ENCODE assay signal across 12 cellular contexts in the genomic region with DNA sequence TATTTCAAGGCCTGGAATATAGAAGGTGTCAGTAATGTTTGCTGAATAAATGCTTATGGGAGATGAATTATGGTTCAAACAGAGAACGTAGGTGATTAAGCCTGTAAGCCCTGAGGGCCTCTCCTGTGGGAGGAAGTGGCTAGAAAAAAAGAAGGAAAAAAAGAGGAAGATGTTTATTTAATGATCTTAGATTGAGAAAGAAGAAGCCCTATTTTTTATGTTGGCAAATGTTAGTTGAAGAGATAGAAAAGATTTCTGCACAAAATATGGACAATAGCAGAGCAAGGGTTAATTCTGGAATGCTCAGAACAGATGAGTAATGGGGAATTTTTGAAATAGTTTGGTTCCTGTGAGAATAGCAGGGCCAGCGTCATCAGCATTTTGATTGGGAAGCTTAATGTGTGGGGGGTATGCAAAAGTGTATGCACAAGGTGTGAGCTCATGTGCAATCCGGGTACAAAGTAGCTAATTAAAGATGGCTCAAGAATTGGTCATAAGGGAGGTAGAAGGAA.
DNase-seq lines count a peak whose midpoint lies in the region; ATAC-seq, FAIRE-seq and TF ChIP-seq lines count a peak whose summit lies in the region.
"Had no signal": no experiment of that assay in that cellular context is flagged by ENCODE, and none has a peak within 500 bp of the region (broad histone marks: within the 10 kb centered on the region; RNA-seq: fewer than 3 reads in every experiment).

No MANE protein-coding gene starts in this region.

- H3K27me3 ChIP-seq in BJ (ENCODE audit: control insufficient read depth, insufficient read depth, low read length) (no peaks in the 10 kb centered on the region), MG63 (no peaks in the 10 kb centered on the region), astrocyte (ENCODE audit: insufficient read depth, low read length) (no peaks in the 10 kb centered on the region), suprapubic skin (no peaks in the 10 kb centered on the region)

- DNase-seq in BJ (ENCODE audit: low read depth) (peak; percentile 49), MG63 (peak; percentile 34), astrocyte (ENCODE audit: low read depth) (peak; percentile 93), kidney tubule cell (ENCODE audit: low spot score) (peak; percentile 93), NCI-H446 (lab: John Stamatoyannopoulos, UW) (no peak), suprapubic skin (ENCODE audit: low spot score in 2 of 2) (no peak)
- DNase-seq in stimulated activated effector memory CD8-positive, alpha-beta T cell treated with anti-CD3 and anti-CD28 coated beads, Interleukin-12 subunit alpha, Interleukin-12 subunit beta, amount 100 ng/mL, for 72 hours (ENCODE audit: low spot score in 2 of 2) = no peak

- peaks cover 97% of the 10 kb centered on the region for H3K79me2 ChIP-seq in astrocyte (ENCODE audit: insufficient read depth, low read length)

- TF ChIP-seq CTCF in BJ (IDR thresholded peaks at IDR 0.05; ENCODE audit: insufficient read depth, low read depth, low read length) = no peak
- no peak for TF ChIP-seq CTCF in astrocyte (IDR thresholded peaks at IDR 0.05; ENCODE audit: insufficient read depth, low read depth, low read length)
- no peak for TF ChIP-seq CTCF in suprapubic skin (IDR thresholded peaks at IDR 0.05)

- no peak overlapping the region for H3K27ac Mint-ChIP-seq in astrocyte (ENCODE audit: unreplicated experiment)
- H3K27ac Mint-ChIP-seq in stimulated activated effector memory CD8-positive, alpha-beta T cell treated with anti-CD3 and anti-CD28 coated beads, Interleukin-12 subunit alpha, Interleukin-12 subunit beta, amount 100 ng/mL, for 72 hours = no peak overlapping the region
- H3K27ac Mint-ChIP-seq: dendritic cell treated with granulocyte-macrophage colony-stimulating factor and Interleukin-4, amounts not matched to agents 40 ng/mL and 50 ng/mL, for 4 days had no signal

- H3K4me3 Mint-ChIP-seq in astrocyte (ENCODE audit: unreplicated experiment) = no peak overlapping the region
- no peak overlapping the region for H3K4me3 Mint-ChIP-seq in stimulated activated effector memory CD8-positive, alpha-beta T cell treated with anti-CD3 and anti-CD28 coated beads, Interleukin-12 subunit alpha, Interleukin-12 subunit beta, amount 100 ng/mL, for 72 hours
- H3K4me3 Mint-ChIP-seq: dendritic cell treated with granulocyte-macrophage colony-stimulating factor and Interleukin-4, amounts not matched to agents 40 ng/mL and 50 ng/mL, for 4 days had no signal

- H3K9ac ChIP-seq in astrocyte (ENCODE audit: low read length) = peak overlapping the region; percentile 68

- H3K9me3 Mint-ChIP-seq in astrocyte (ENCODE audit: unreplicated experiment) = peaks cover 2% of the 10 kb centered on the region
- no peaks in the 10 kb centered on the region for H3K9me3 Mint-ChIP-seq in stimulated activated effector memory CD8-positive, alpha-beta T cell treated with anti-CD3 and anti-CD28 coated beads, Interleukin-12 subunit alpha, Interleukin-12 subunit beta, amount 100 ng/mL, for 72 hours
- H3K9me3 Mint-ChIP-seq: dendritic cell treated with granulocyte-macrophage colony-stimulating factor and Interleukin-4, amounts not matched to agents 40 ng/mL and 50 ng/mL, for 4 days had no signal

- peak overlapping the region; percentile 72 for H3K27ac ChIP-seq in astrocyte (ENCODE audit: low read depth, low read length)
- H3K27ac ChIP-seq in suprapubic skin = no peak overlapping the region

- 17% methylated on average over 3 of the region's 3 CpGs for WGBS in suprapubic skin

- no peak overlapping the region for H3K4me3 ChIP-seq in BJ (ENCODE audit: low read depth, low read length)
- H3K4me3 ChIP-seq in MG63 = no peak overlapping the region
- no peak overlapping the region for H3K4me3 ChIP-seq in astrocyte (ENCODE audit: insufficient read depth, low read depth, low read length)
- H3K4me3 ChIP-seq in suprapubic skin = no peak overlapping the region
- H3K4me3 ChIP-seq: skin epidermis had no signal

- TF ChIP-seq POLR2A in suprapubic skin (IDR thresholded peaks at IDR 0.05) = no peak

- H3K36me3 Mint-ChIP-seq in astrocyte (ENCODE audit: low read depth, unreplicated experiment) = peaks cover 8% of the 10 kb centered on the region
- H3K36me3 Mint-ChIP-seq in stimulated activated effector memory CD8-positive, alpha-beta T cell treated with anti-CD3 and anti-CD28 coated beads, Interleukin-12 subunit alpha, Interleukin-12 subunit beta, amount 100 ng/mL, for 72 hours = no peaks in the 10 kb centered on the region

- no peak for TF ChIP-seq EP300 in suprapubic skin (IDR thresholded peaks at IDR 0.05)

- H3K4me2 ChIP-seq in astrocyte (ENCODE audit: low read length) = peak overlapping the region; percentile 73

- H4K20me1 ChIP-seq in astrocyte (ENCODE audit: insufficient read depth, low read length) = peaks cover 44% of the 10 kb centered on the region

- no peaks in the 10 kb centered on the region for H3K27me3 Mint-ChIP-seq in astrocyte (ENCODE audit: low read depth, unreplicated experiment)

- FAIRE-seq in astrocyte (lab: Jason Lieb, UNC) = peak; percentile 76
- FAIRE-seq: D721Med had no signal

- CTCF ChIA-PET in BJ (lab: Yijun Ruan, JAX) = interaction anchor here (0.6 to 1.7 kb wide), 3 partner anchors 87 to 481 kb away, joined by 3 to 4 read pairs (median 3); no protein-coding TSS in a partner anchor

- H2AFZ ChIP-seq in astrocyte (ENCODE audit: low read depth, low read length) = no peak overlapping the region

- H3K9me3 ChIP-seq in MG63 (no peaks in the 10 kb centered on the region), astrocyte (ENCODE audit: insufficient read depth, low read depth, low read length) (no peaks in the 10 kb centered on the region), suprapubic skin (no peaks in the 10 kb centered on the region)

- ATAC-seq in HG02571 (IDR thresholded peaks at IDR 0.05; ENCODE audit: unreplicated experiment) = no peak
- ATAC-seq in stimulated activated effector memory CD8-positive, alpha-beta T cell treated with anti-CD3 and anti-CD28 coated beads, Interleukin-12 subunit alpha, Interleukin-12 subunit beta, amount 100 ng/mL, for 72 hours = no peak
- ATAC-seq: left lobe of liver had no signal

- peaks cover 5% of the 10 kb centered on the region; the same call in 1 of the 2 replicates for H3K36me3 ChIP-seq in BJ (ENCODE audit: control insufficient read depth, insufficient read depth, low read length)
- peaks cover 41% of the 10 kb centered on the region for H3K36me3 ChIP-seq in MG63
- peaks cover 7% of the 10 kb centered on the region for H3K36me3 ChIP-seq in astrocyte (ENCODE audit: insufficient read depth, low read length)
- H3K36me3 ChIP-seq in suprapubic skin = peaks cover 5% of the 10 kb centered on the region

- peaks cover 48% of the 10 kb centered on the region for H3K4me1 ChIP-seq in astrocyte (ENCODE audit: insufficient read depth, low read length)
- peaks cover 29% of the 10 kb centered on the region for H3K4me1 ChIP-seq in suprapubic skin

- POLR2A ChIA-PET in BJ (lab: Charles Lee) = no interaction called here

- peaks cover 51% of the 10 kb centered on the region for H3K4me1 Mint-ChIP-seq in astrocyte (ENCODE audit: low read depth, unreplicated experiment)
- peaks cover 6% of the 10 kb centered on the region for H3K4me1 Mint-ChIP-seq in stimulated activated effector memory CD8-positive, alpha-beta T cell treated with anti-CD3 and anti-CD28 coated beads, Interleukin-12 subunit alpha, Interleukin-12 subunit beta, amount 100 ng/mL, for 72 hours

Comparison
In these comparisons a context has a peak if more than half of its experiments do, and no peak if none do; other contexts are left out.
1. DNase-seq: peak in BJ (single experiment), MG63 (single experiment), astrocyte (single experiment) and kidney tubule cell (single experiment); none in NCI-H446 (0 of 2), suprapubic skin (0 of 2) and stimulated activated effector memory CD8-positive, alpha-beta T cell treated with anti-CD3 and anti-CD28 coated beads, Interleukin-12 subunit alpha, Interleukin-12 subunit beta, amount 100 ng/mL, for 72 hours (0 of 2).